ENCODE assay signal across 8 cellular contexts in genomic region chr17:42050360-42051012, GRCh38. TPM values are rescaled to one million over a fixed set of nuclear protein-coding genes. Genes with fewer than 3 reads are reported as not detected.
A peak's percentile ranks its signal among the peaks of the same experiment; 100 is the strongest.
DNase-seq lines count a peak whose midpoint lies in the region; ATAC-seq and TF ChIP-seq lines count a peak whose summit lies in the region.

C17orf113 (minus strand) TSS chr17:42050601; CDS start chr17:42043376, 7,225 bp downstream.

- intact Hi-C loops in left ventricle myocardium superior (cut with micrococcal nuclease) (no loop called here), posterior vena cava (cut with DNase I) (no loop called here)

- H3K9me3 Mint-ChIP-seq in HFFc6 = no peaks in the 10 kb centered on the region
- no peaks in the 10 kb centered on the region for H3K9me3 Mint-ChIP-seq in activated naive CD8-positive, alpha-beta T cell treated with anti-CD3 and anti-CD28 coated beads, Interleukin-2, amount 10 ng/mL, durations not matched to agents 7 days and 5 days

- peaks cover 10% of the 10 kb centered on the region for H3K4me1 Mint-ChIP-seq in HFFc6 (ENCODE audit: low read depth)
- H3K4me1 Mint-ChIP-seq in activated naive CD8-positive, alpha-beta T cell treated with anti-CD3 and anti-CD28 coated beads, Interleukin-2, amount 10 ng/mL, durations not matched to agents 7 days and 5 days = peaks cover 11% of the 10 kb centered on the region

- H3K27me3 ChIP-seq in RWPE2 (ENCODE audit: insufficient read depth, poor library complexity, severe bottlenecking) = no peaks in the 10 kb centered on the region

- ATAC-seq in RWPE2 (ENCODE audit: low read depth) (peak; percentile 84), left ventricle myocardium superior (peak; percentile 85), HG03354 (IDR thresholded peaks at IDR 0.05; ENCODE audit: poor library complexity, severe bottlenecking, unreplicated experiment) (no peak)
- ATAC-seq in activated naive CD8-positive, alpha-beta T cell treated with anti-CD3 and anti-CD28 coated beads, Interleukin-2, amount 10 ng/mL, durations not matched to agents 7 days and 5 days (ENCODE audit: low read depth) = peak; percentile 81

- peak within 1 kb of the TSS; percentile 81 for H3K4me3 Mint-ChIP-seq in HFFc6
- peak within 1 kb of the TSS; percentile 69 for H3K4me3 Mint-ChIP-seq in activated naive CD8-positive, alpha-beta T cell treated with anti-CD3 and anti-CD28 coated beads, Interleukin-2, amount 10 ng/mL, durations not matched to agents 7 days and 5 days

- no peaks in the 10 kb centered on the region for H3K9me3 ChIP-seq in RWPE2 (ENCODE audit: severe bottlenecking)

- H3K27me3 Mint-ChIP-seq in HFFc6 (ENCODE audit: insufficient read depth) = peaks cover 50% of the 10 kb centered on the region
- peaks cover 57% of the 10 kb centered on the region for H3K27me3 Mint-ChIP-seq in activated naive CD8-positive, alpha-beta T cell treated with anti-CD3 and anti-CD28 coated beads, Interleukin-2, amount 10 ng/mL, durations not matched to agents 7 days and 5 days

- H3K4me3 ChIP-seq in RWPE2 (ENCODE audit: severe bottlenecking) = peak within 1 kb of the TSS; percentile 65

- TF ChIP-seq CTCF in HFFc6 (IDR thresholded peaks at IDR 0.05) (peak; percentile 59), RWPE2 (IDR thresholded peaks at IDR 0.05; ENCODE audit: poor library complexity, severe bottlenecking) (peak; percentile 81)

- H3K4me1 ChIP-seq in RWPE2 (ENCODE audit: insufficient read depth, poor library complexity, severe bottlenecking) = no peaks in the 10 kb centered on the region

- H3K36me3 Mint-ChIP-seq in HFFc6 (ENCODE audit: low read depth) = no peaks in the 10 kb centered on the region
- H3K36me3 Mint-ChIP-seq in activated naive CD8-positive, alpha-beta T cell treated with anti-CD3 and anti-CD28 coated beads, Interleukin-2, amount 10 ng/mL, durations not matched to agents 7 days and 5 days = no peaks in the 10 kb centered on the region

- no peak within 1 kb of the TSS for H3K27ac ChIP-seq in RWPE2 (ENCODE audit: poor library complexity, severe bottlenecking)

- peak; percentile 63 for DNase-seq in COR-L47 (lab: John Stamatoyannopoulos, UW)
- DNase-seq in HFFc6 = no peak
- no peak for DNase-seq in RWPE2 (ENCODE audit: low spot score)
- peak; percentile 69 for DNase-seq in activated naive CD8-positive, alpha-beta T cell treated with anti-CD3 and anti-CD28 coated beads, Interleukin-2, amount 10 ng/mL, durations not matched to agents 7 days and 5 days
- peak; percentile 78 for DNase-seq in left ventricle myocardium superior
- peak; percentile 85 for DNase-seq in posterior vena cava (ENCODE audit: low spot score)
- DNase-seq in RKO (ENCODE audit: low spot score) = no peak

- no peak within 1 kb of the TSS for H3K27ac Mint-ChIP-seq in HFFc6
- H3K27ac Mint-ChIP-seq in activated naive CD8-positive, alpha-beta T cell treated with anti-CD3 and anti-CD28 coated beads, Interleukin-2, amount 10 ng/mL, durations not matched to agents 7 days and 5 days = peak within 1 kb of the TSS; percentile 45

- no peaks in the 10 kb centered on the region for H3K36me3 ChIP-seq in RWPE2 (ENCODE audit: low read depth)

- POLR2A ChIA-PET in activated naive CD8-positive, alpha-beta T cell treated with anti-CD3 and anti-CD28 coated beads, Interleukin-2, amount 10 ng/mL, durations not matched to agents 7 days and 5 days (lab: Charles Lee) = interaction anchor here (0.5 to 1.5 kb wide), 4 partner anchors 11 to 56 kb away, joined by 3 to 6 read pairs (median 4); partner anchors contain the start of gene NKIRAS2

RNA-seq across cellular contexts. Expression of gene C17orf113, which starts in this region (rescaled TPM):
- total RNA-seq in HFFc6 (2021; fragmentation: NEBNext Ultra II Directional; extraction: Animal tissue kit (Norgen Biotek cat#: 25700)) = under 1 TPM in 4 of 6 experiments, not detected in 2; 0.07 to 0.10 (median 0.08) TPM
- total RNA-seq in activated naive CD8-positive, alpha-beta T cell treated with anti-CD3 and anti-CD28 coated beads, Interleukin-2, amount 10 ng/mL, durations not matched to agents 7 days and 5 days = under 1 TPM; 0.53 to 0.91 TPM
- total RNA-seq in left ventricle myocardium superior = 0.52 TPM
- total RNA-seq in posterior vena cava = under 1 TPM; 0.33 to 0.93 TPM

Comparison
In these comparisons a context has a peak if more than half of its experiments do, and no peak if none do; other contexts are left out.
1. Peak in DNase-seq and ATAC-seq in activated naive CD8-positive, alpha-beta T cell treated with anti-CD3 and anti-CD28 coated beads, Interleukin-2, amount 10 ng/mL, durations not matched to agents 7 days and 5 days; RNA of the gene not detected or under 1 TPM.
2. Peak in DNase-seq and ATAC-seq in left ventricle myocardium superior; RNA of the gene not detected or under 1 TPM.
3. Peak in DNase-seq in posterior vena cava; RNA of the gene not detected or under 1 TPM.